Comparison of ENCODE assay signal across 12 cellular contexts in genomic region chr19:49475191-49475932, GRCh38. TPM values are rescaled to one million over a fixed set of nuclear protein-coding genes. Genes with fewer than 3 reads are reported as not detected.
A peak's percentile ranks its signal among the peaks of the same experiment; 100 is the strongest.
DNase-seq lines count a peak whose midpoint lies in the region; ATAC-seq, FAIRE-seq and TF ChIP-seq lines count a peak whose summit lies in the region.
"Had no signal": no experiment of that assay in that cellular context is flagged by ENCODE, and none has a peak within 500 bp of the region (broad histone marks: within the 10 kb centered on the region; RNA-seq: fewer than 3 reads in every experiment).

No MANE protein-coding gene starts in this region.

- no peaks in the 10 kb centered on the region for H3K9me3 ChIP-seq in A549
- H3K9me3 ChIP-seq in naive thymus-derived CD4-positive, alpha-beta T cell (ENCODE audit: control insufficient read depth in 2 of 3, low read length in 3 of 3), result no peaks in the 10 kb centered on the region
- H3K9me3 ChIP-seq: mucosa of descending colon had no signal

- no peak for TF ChIP-seq RAD21 in A549 (conservative IDR thresholded peaks at IDR 0.05 in 1 of 2, IDR thresholded peaks at IDR 0.05 in 1 of 2)

- ATAC-seq in A549 (peak; percentile 33 to 44), GM18511 (IDR thresholded peaks at IDR 0.05; ENCODE audit: unreplicated experiment) (no peak)
- ATAC-seq in naive thymus-derived CD4-positive, alpha-beta T cell, result no peak

- no peak for TF ChIP-seq EP300 in A549 (IDR thresholded peaks at IDR 0.05)

- TF ChIP-seq CTCF in A549 (IDR thresholded peaks at IDR 0.05) (no peak), GM13976 (IDR thresholded peaks at IDR 0.05; ENCODE audit: borderline replicate concordance, control extremely low read depth, extremely low read depth, insufficient read depth, missing control alignments) (no peak)

- H3K4me3 ChIP-seq in A549, result no peak overlapping the region
- H3K4me3 ChIP-seq in naive thymus-derived CD4-positive, alpha-beta T cell (ENCODE audit: low read length), result peak overlapping the region; percentile 87
- H3K4me3 ChIP-seq: mucosa of descending colon had no signal

- peaks cover 21% of the 10 kb centered on the region for H3K4me1 ChIP-seq in A549
- H3K4me1 ChIP-seq in naive thymus-derived CD4-positive, alpha-beta T cell (ENCODE audit: control insufficient read depth in 2 of 2, insufficient read depth in 2 of 2, low read length in 2 of 2), result peaks cover 41 to 48% of the 10 kb centered on the region in 2 donors

- no peaks in the 10 kb centered on the region for H3K9me3 Mint-ChIP-seq in activated naive CD8-positive, alpha-beta T cell (ENCODE audit: low read depth)
- H3K9me3 Mint-ChIP-seq in naive thymus-derived CD4-positive, alpha-beta T cell, result peaks cover 0 to 3% (median 0%) of the 10 kb centered on the region in 11 donors

- H3K4me3 Mint-ChIP-seq in activated naive CD8-positive, alpha-beta T cell, result peak overlapping the region; percentile 94
- H3K4me3 Mint-ChIP-seq in naive thymus-derived CD4-positive, alpha-beta T cell, result peak overlapping the region; percentile 91 to 100 (median 96)

- intact Hi-C loops in naive thymus-derived CD4-positive, alpha-beta T cell (cut with micrococcal nuclease), result loop anchor here in 1 of 2 donors (2.0 to 10.0 kb wide), 2 partner anchors 71 to 361 kb away; partner anchors contain the start of genes C19orf73, LIN7B and PPFIA3

- H3K27me3 Mint-ChIP-seq in activated naive CD8-positive, alpha-beta T cell, result no peaks in the 10 kb centered on the region
- no peaks in the 10 kb centered on the region for H3K27me3 Mint-ChIP-seq in naive thymus-derived CD4-positive, alpha-beta T cell

- no peak for FAIRE-seq in A549 (lab: Jason Lieb, UNC)
- FAIRE-seq: D721Med, frontal cortex, TTC549 had no signal

- H3K36me3 ChIP-seq in naive thymus-derived CD4-positive, alpha-beta T cell (ENCODE audit: control insufficient read depth in 2 of 3, insufficient read depth in 3 of 3, low read length in 3 of 3), result peaks cover 0 to 41% (median 0%) of the 10 kb centered on the region in 3 experiments

- no peak for TF ChIP-seq POLR2A in A549 (IDR thresholded peaks at IDR 0.05; ENCODE audit: low read length)

- POLR2A ChIA-PET in A549 (lab: Yijun Ruan, JAX), result interaction anchor here (0.5 to 1.2 kb wide), 5 partner anchors 13 to 200 kb away, joined by 3 to 12 read pairs (median 5); partner anchors contain the start of genes ALDH16A1 and RPS11
- POLR2A ChIA-PET in naive thymus-derived CD4-positive, alpha-beta T cell (lab: Charles Lee), result interaction anchor here (0.5 to 3.0 kb wide), 16 partner anchors 9 to 375 kb away, joined by 3 to 33 read pairs (median 4); partner anchors contain the start of genes GFY, PIH1D1, PRMT1 and PTOV1

- H3K36me3 Mint-ChIP-seq in activated naive CD8-positive, alpha-beta T cell, result peaks cover 3% of the 10 kb centered on the region
- H3K36me3 Mint-ChIP-seq in naive thymus-derived CD4-positive, alpha-beta T cell, result peaks cover 5 to 32% (median 14%) of the 10 kb centered on the region in 5 donors

- H3K27me3 ChIP-seq in naive thymus-derived CD4-positive, alpha-beta T cell (ENCODE audit: control insufficient read depth in 2 of 2, insufficient read depth in 2 of 2, low read length in 2 of 2), result no peaks in the 10 kb centered on the region

- no peak for DNase-seq in A549 (ENCODE audit: low read depth in 1 of 2, low spot score in 1 of 2)
- peak; percentile 33 for DNase-seq in GM13976 (ENCODE audit: low spot score)
- peak in 1 of 9 donors; percentile 41 for DNase-seq in naive thymus-derived CD4-positive, alpha-beta T cell
- no peak for DNase-seq in iPS-NIHi11 (ENCODE audit: low spot score)
- DNase-seq in SHP77 treated with DMSO at 0.1 percent for 48 hours (lab: John Stamatoyannopoulos, UW), result no peak
- no peak for DNase-seq in NCI-H1092 (lab: John Stamatoyannopoulos, UW)

- in situ Hi-C loops in GM13976 (cut with MboI; ENCODE audit: low sequenced_read_pairs, unreplicated experiment), result no loop called here

- H3K4me2 ChIP-seq in A549, result peak overlapping the region; percentile 70; the same call in 2 of the 3 replicates

- H3K27ac ChIP-seq in A549, result 0 out of 6 replicates have a peak overlapping the region, but pooled peaks of 1 of the 2 experiments have one; percentile 15
- peak overlapping the region; percentile 99 for H3K27ac ChIP-seq in naive thymus-derived CD4-positive, alpha-beta T cell (ENCODE audit: low read depth, low read length)

- 51% methylated on average over 16 of the region's 16 CpGs for WGBS in A549 (ENCODE audit: missing lambda C conversion rate)

- peaks cover 48% of the 10 kb centered on the region for H3K4me1 Mint-ChIP-seq in activated naive CD8-positive, alpha-beta T cell (ENCODE audit: low read depth)
- H3K4me1 Mint-ChIP-seq in naive thymus-derived CD4-positive, alpha-beta T cell, result peaks cover 11 to 59% (median 42%) of the 10 kb centered on the region in 7 donors

- CTCF ChIA-PET in A549 (lab: Yijun Ruan, JAX), result interaction anchor here (0.6 to 5.0 kb wide), 14 partner anchors 10 to 243 kb away, joined by 3 to 97 read pairs (median 7); partner anchors contain the start of genes ALDH16A1 and PIH1D1
- CTCF ChIA-PET in naive thymus-derived CD4-positive, alpha-beta T cell (lab: Charles Lee), result interaction anchor here (0.6 to 2.5 kb wide), 14 partner anchors 8 to 210 kb away, joined by 3 to 13 read pairs (median 5); partner anchors contain the start of genes ALDH16A1, GFY, PIH1D1 and PRMT1

- peak overlapping the region; percentile 96 for H3K27ac Mint-ChIP-seq in activated naive CD8-positive, alpha-beta T cell
- H3K27ac Mint-ChIP-seq in naive thymus-derived CD4-positive, alpha-beta T cell, result peak overlapping the region; percentile 95 to 100 (median 98)

TF ChIP-seq in A549, 52 proteins besides CTCF, POLR2A, EP300 and RAD21:
- TF ChIP-seq HOXB13 (CRISPR knock-in tag; IDR thresholded peaks at IDR 0.05; ENCODE audit: low read depth), result no peak
- TF ChIP-seq MAX (IDR thresholded peaks at IDR 0.05), result no peak
- TF ChIP-seq ZSCAN20 (CRISPR knock-in tag; IDR thresholded peaks at IDR 0.05), result no peak
- no peak for TF ChIP-seq HEYL (CRISPR knock-in tag; IDR thresholded peaks at IDR 0.05)
- TF ChIP-seq KDM1A (IDR thresholded peaks at IDR 0.05; ENCODE audit: low read depth), result no peak

RNA-seq across cellular contexts. Expression of gene FLT3LG, which starts 1.3 kb away (rescaled TPM):
- polyA plus RNA-seq in A549 (2011; rRNA removed), result 0.42 and 0.58 TPM in 2 replicates
- 0.75 and 1.4 TPM in 2 replicates for polyA plus RNA-seq in A549 (2012; cell fraction: cytosol; rRNA removed)
- 1.9 and 2.2 TPM in 2 replicates for polyA plus RNA-seq in A549 (2012; cell fraction: nucleus; rRNA removed)
- 0.99 to 1.2 TPM (median 1.0 TPM) in 3 replicates for polyA plus RNA-seq in A549 (2017; fragmentation: RNase III; extraction: RNeasy Plus Mini Kit Qiagen cat#74134 plus additional on column Dnase treatment)
- polyA minus RNA-seq in A549 (2011; rRNA and poly(A)+ RNA removed), result 0.41 and 0.92 TPM in 2 replicates
- 100 to 1,000 TPM in 3 of 5 experiments, 10 to 100 TPM in 2; 90.6 to 401 (median 280) TPM for total RNA-seq in naive thymus-derived CD4-positive, alpha-beta T cell
- 100 to 1,000 TPM; 148 to 168 TPM for polyA plus RNA-seq in naive thymus-derived CD4-positive, alpha-beta T cell

RNA-seq across cellular contexts. Expression of gene RPL13A, which starts 12.0 kb away (rescaled TPM):
- polyA plus RNA-seq in A549 (2011; rRNA removed), result 5,391 and 5,410 TPM in 2 replicates
- 6,169 and 7,252 TPM in 2 replicates for polyA plus RNA-seq in A549 (2012; cell fraction: cytosol; rRNA removed)
- 3,653 and 3,684 TPM in 2 replicates for polyA plus RNA-seq in A549 (2012; cell fraction: nucleus; rRNA removed)
- 3,383 to 3,595 TPM (median 3,438 TPM) in 3 replicates for polyA plus RNA-seq in A549 (2017; fragmentation: RNase III; extraction: RNeasy Plus Mini Kit Qiagen cat#74134 plus additional on column Dnase treatment)
- 1,893 and 2,022 TPM in 2 replicates for polyA minus RNA-seq in A549 (2011; rRNA and poly(A)+ RNA removed)
- 1,000 to 10,000 TPM; 2,467 to 6,044 (median 5,762) TPM for total RNA-seq in naive thymus-derived CD4-positive, alpha-beta T cell
- polyA plus RNA-seq in naive thymus-derived CD4-positive, alpha-beta T cell, result 1,000 to 10,000 TPM; 3,356 to 4,438 TPM

RNA-seq across cellular contexts. Expression of gene RPS11, which starts 20.9 kb away (rescaled TPM):
- polyA plus RNA-seq in A549 (2011; rRNA removed) (2,624 and 3,014 TPM in 2 replicates), A549 (2017; fragmentation: RNase III; extraction: RNeasy Plus Mini Kit Qiagen cat#74134 plus additional on column Dnase treatment) (3,721 to 3,877 TPM (median 3,793 TPM) in 3 replicates)
- 5,125 and 7,098 TPM in 2 replicates for polyA plus RNA-seq in A549 (2012; cell fraction: cytosol; rRNA removed)
- 2,789 and 3,629 TPM in 2 replicates for polyA plus RNA-seq in A549 (2012; cell fraction: nucleus; rRNA removed)
- polyA minus RNA-seq in A549 (2011; rRNA and poly(A)+ RNA removed), result 1,828 and 2,481 TPM in 2 replicates
- total RNA-seq in naive thymus-derived CD4-positive, alpha-beta T cell, result 1,000 to 10,000 TPM; 2,065 to 3,362 (median 2,972) TPM
- 1,000 to 10,000 TPM; 2,125 to 2,254 TPM for polyA plus RNA-seq in naive thymus-derived CD4-positive, alpha-beta T cell

RNA-seq across cellular contexts. Expression of gene ALDH16A1, which starts 22.3 kb away (rescaled TPM):
- polyA plus RNA-seq in A549 (2011; rRNA removed), result 9.7 and 10.2 TPM in 2 replicates
- 29.9 and 37.0 TPM in 2 replicates for polyA plus RNA-seq in A549 (2012; cell fraction: cytosol; rRNA removed)
- 94.1 and 133 TPM in 2 replicates for polyA plus RNA-seq in A549 (2012; cell fraction: nucleus; rRNA removed)
- 19.9 to 23.0 TPM (median 23.0 TPM) in 3 replicates for polyA plus RNA-seq in A549 (2017; fragmentation: RNase III; extraction: RNeasy Plus Mini Kit Qiagen cat#74134 plus additional on column Dnase treatment)
- polyA minus RNA-seq in A549 (2011; rRNA and poly(A)+ RNA removed), result 9.3 and 10.6 TPM in 2 replicates
- total RNA-seq in naive thymus-derived CD4-positive, alpha-beta T cell, result 10 to 100 TPM; 27.6 to 38.1 (median 33.3) TPM
- 10 to 100 TPM; 28.3 to 37.8 TPM for polyA plus RNA-seq in naive thymus-derived CD4-positive, alpha-beta T cell

RNA-seq across cellular contexts. Expression of gene PIH1D1, which starts 23.7 kb away (rescaled TPM):
- polyA plus RNA-seq in A549 (2011; rRNA removed) (74.1 and 89.7 TPM in 2 replicates), A549 (2017; fragmentation: RNase III; extraction: RNeasy Plus Mini Kit Qiagen cat#74134 plus additional on column Dnase treatment) (96.8 to 114 TPM (median 113 TPM) in 3 replicates)
- 92.0 and 116 TPM in 2 replicates for polyA plus RNA-seq in A549 (2012; cell fraction: cytosol; rRNA removed)
- polyA plus RNA-seq in A549 (2012; cell fraction: nucleus; rRNA removed), result 177 and 228 TPM in 2 replicates
- 58.1 and 66.8 TPM in 2 replicates for polyA minus RNA-seq in A549 (2011; rRNA and poly(A)+ RNA removed)
- total RNA-seq in naive thymus-derived CD4-positive, alpha-beta T cell, result 100 to 1,000 TPM; 136 to 183 (median 159) TPM
- 10 to 100 TPM; 62.7 to 91.8 TPM for polyA plus RNA-seq in naive thymus-derived CD4-positive, alpha-beta T cell

Comparison
In these comparisons a context has a peak if more than half of its experiments do, and no peak if none do; other contexts are left out.
1. ATAC-seq: peak in A549 (2 of 2); none in naive thymus-derived CD4-positive, alpha-beta T cell (single experiment) and GM18511 (single experiment).
2. RNA of gene FLT3LG, which starts 1.3 kb away (polyA plus RNA-seq): 148 to 168 TPM in naive thymus-derived CD4-positive, alpha-beta T cell; 0.42 to 2.2 TPM in A549; every median in the first group is over 10 times any median in the second.